12 cellular contexts compared by ENCODE assay signal in genomic region chr10:11697718-11698527, GRCh38. TPM values are rescaled to one million over a fixed set of nuclear protein-coding genes. Genes with fewer than 3 reads are reported as not detected.
DNase-seq lines count a peak whose midpoint lies in the region; ATAC-seq and TF ChIP-seq lines count a peak whose summit lies in the region.
"Had no signal": no experiment of that assay in that cellular context is flagged by ENCODE, and none has a peak within 500 bp of the region (broad histone marks: within the 10 kb centered on the region; RNA-seq: fewer than 3 reads in every experiment).

No MANE protein-coding gene starts in this region.

- H3K4me3 Mint-ChIP-seq in IgD-negative memory B cell = peak overlapping the region in 2 of 4 donors; percentile 6 to 52
- H3K4me3 Mint-ChIP-seq in activated T-helper 1 cell treated with anti-CD3 and anti-CD28 coated beads, Interleukin-12 subunit alpha, Interleukin-12 subunit beta, Interleukin-2, Interleukin-4 antibody, amounts not matched to agents 30 ng/mL and 10 ng/mL and 1 ng/mL, durations not matched to agents 14 hours and 24 hours and 36 hours = no peak overlapping the region
- H3K4me3 Mint-ChIP-seq: naive thymus-derived CD4-positive, alpha-beta T cell had no signal

- intact Hi-C loops in activated T-helper 1 cell treated with anti-CD3 and anti-CD28 coated beads, Interleukin-12 subunit alpha, Interleukin-12 subunit beta, Interleukin-2, Interleukin-4 antibody, amounts not matched to agents 30 ng/mL and 10 ng/mL and 1 ng/mL, durations not matched to agents 14 hours and 24 hours and 36 hours (cut with micrococcal nuclease) = no loop called here

- H3K4me3 ChIP-seq in GM06990 (replicated peaks; ENCODE audit: low read depth, low read length) (no peak overlapping the region), epithelial cell of proximal tubule (ENCODE audit: low read depth, low read length) (no peak overlapping the region)
- H3K4me3 ChIP-seq: ascending aorta had no signal

- peak overlapping the region in 2 of 3 donors; percentile 18 to 33 for H3K27ac Mint-ChIP-seq in IgD-negative memory B cell
- H3K27ac Mint-ChIP-seq in activated T-helper 1 cell treated with anti-CD3 and anti-CD28 coated beads, Interleukin-12 subunit alpha, Interleukin-12 subunit beta, Interleukin-2, Interleukin-4 antibody, amounts not matched to agents 30 ng/mL and 10 ng/mL and 1 ng/mL, durations not matched to agents 14 hours and 24 hours and 36 hours = no peak overlapping the region

- DNase-seq in GM06990 (ENCODE audit: extremely low read depth, insufficient read length) (no peak), epithelial cell of proximal tubule (ENCODE audit: low read depth) (no peak), NCI-H2196 (lab: John Stamatoyannopoulos, UW; ENCODE audit: unreplicated experiment) (no peak), HuH-7.5 (ENCODE audit: low spot score) (no peak), AML-193 (lab: John Stamatoyannopoulos, UW) (no peak)
- DNase-seq in activated T-helper 1 cell treated with anti-CD3 and anti-CD28 coated beads, Interleukin-12 subunit alpha, Interleukin-12 subunit beta, Interleukin-2, Interleukin-4 antibody, amounts not matched to agents 30 ng/mL and 10 ng/mL and 1 ng/mL, durations not matched to agents 14 hours and 24 hours and 36 hours (ENCODE audit: low spot score) = no peak
- DNase-seq: DMS79, NCI-H187 treated with DMSO at 0.1 percent for 48 hours had no signal

- no peaks in the 10 kb centered on the region for H3K36me3 Mint-ChIP-seq in IgD-negative memory B cell
- H3K36me3 Mint-ChIP-seq in activated T-helper 1 cell treated with anti-CD3 and anti-CD28 coated beads, Interleukin-12 subunit alpha, Interleukin-12 subunit beta, Interleukin-2, Interleukin-4 antibody, amounts not matched to agents 30 ng/mL and 10 ng/mL and 1 ng/mL, durations not matched to agents 14 hours and 24 hours and 36 hours (ENCODE audit: low read depth) = no peaks in the 10 kb centered on the region
- H3K36me3 Mint-ChIP-seq: naive thymus-derived CD4-positive, alpha-beta T cell had no signal

- peaks cover 28 to 45% (median 43%) of the 10 kb centered on the region in 3 donors for H3K4me1 Mint-ChIP-seq in IgD-negative memory B cell
- no peaks in the 10 kb centered on the region for H3K4me1 Mint-ChIP-seq in activated T-helper 1 cell treated with anti-CD3 and anti-CD28 coated beads, Interleukin-12 subunit alpha, Interleukin-12 subunit beta, Interleukin-2, Interleukin-4 antibody, amounts not matched to agents 30 ng/mL and 10 ng/mL and 1 ng/mL, durations not matched to agents 14 hours and 24 hours and 36 hours (ENCODE audit: low read depth)

- peak; percentile 46 for ATAC-seq in GM19397 (IDR thresholded peaks at IDR 0.05; ENCODE audit: unreplicated experiment)

- no peaks in the 10 kb centered on the region for H3K9me3 Mint-ChIP-seq in IgD-negative memory B cell
- no peaks in the 10 kb centered on the region for H3K9me3 Mint-ChIP-seq in activated T-helper 1 cell treated with anti-CD3 and anti-CD28 coated beads, Interleukin-12 subunit alpha, Interleukin-12 subunit beta, Interleukin-2, Interleukin-4 antibody, amounts not matched to agents 30 ng/mL and 10 ng/mL and 1 ng/mL, durations not matched to agents 14 hours and 24 hours and 36 hours

- H3K27me3 ChIP-seq in GM06990 (replicated peaks; ENCODE audit: control insufficient read depth, insufficient read depth, low read length) = no peaks in the 10 kb centered on the region; the same call in 1 of the 2 replicates
- H3K27me3 ChIP-seq: ascending aorta had no signal

- TF ChIP-seq CTCF in GM06990 (IDR thresholded peaks at IDR 0.05; ENCODE audit: insufficient read depth, low read length, poor library complexity, severe bottlenecking) = peak; percentile 42
- peak; percentile 30 for TF ChIP-seq CTCF in epithelial cell of proximal tubule (conservative IDR thresholded peaks at IDR 0.05; ENCODE audit: low read depth, low read length)

- no peaks in the 10 kb centered on the region for H3K27me3 Mint-ChIP-seq in IgD-negative memory B cell
- peaks cover 45% of the 10 kb centered on the region for H3K27me3 Mint-ChIP-seq in activated T-helper 1 cell treated with anti-CD3 and anti-CD28 coated beads, Interleukin-12 subunit alpha, Interleukin-12 subunit beta, Interleukin-2, Interleukin-4 antibody, amounts not matched to agents 30 ng/mL and 10 ng/mL and 1 ng/mL, durations not matched to agents 14 hours and 24 hours and 36 hours (ENCODE audit: insufficient read depth)

- H3K36me3 ChIP-seq in GM06990 (ENCODE audit: control insufficient read depth, insufficient read depth, low read length) = no peaks in the 10 kb centered on the region
- H3K36me3 ChIP-seq: ascending aorta had no signal

RNA-seq across cellular contexts. Expression of gene ECHDC3, which starts 44.3 kb away (rescaled TPM):
- 0.73 TPM for polyA plus RNA-seq in IgD-negative memory B cell
- 20.2 and 26.3 TPM in 2 replicates for total RNA-seq in epithelial cell of proximal tubule
- total RNA-seq in activated T-helper 1 cell treated with anti-CD3 and anti-CD28 coated beads, Interleukin-12 subunit alpha, Interleukin-12 subunit beta, Interleukin-2, Interleukin-4 antibody, amounts not matched to agents 30 ng/mL and 10 ng/mL and 1 ng/mL, durations not matched to agents 14 hours and 24 hours and 36 hours = 0.15 and 0.18 TPM in 2 replicates

Comparison
In these comparisons a context has a peak if more than half of its experiments do, and no peak if none do; other contexts are left out.
1. RNA of gene ECHDC3, which starts 44.3 kb away (total RNA-seq): 20.2 to 26.3 TPM in epithelial cell of proximal tubule; 0.15 to 0.18 TPM in activated T-helper 1 cell treated with anti-CD3 and anti-CD28 coated beads, Interleukin-12 subunit alpha, Interleukin-12 subunit beta, Interleukin-2, Interleukin-4 antibody, amounts not matched to agents 30 ng/mL and 10 ng/mL and 1 ng/mL, durations not matched to agents 14 hours and 24 hours and 36 hours; every median in the first group is over 10 times any median in the second.